Comparison of ENCODE assay signal across 8 cellular contexts in the genomic region with DNA sequence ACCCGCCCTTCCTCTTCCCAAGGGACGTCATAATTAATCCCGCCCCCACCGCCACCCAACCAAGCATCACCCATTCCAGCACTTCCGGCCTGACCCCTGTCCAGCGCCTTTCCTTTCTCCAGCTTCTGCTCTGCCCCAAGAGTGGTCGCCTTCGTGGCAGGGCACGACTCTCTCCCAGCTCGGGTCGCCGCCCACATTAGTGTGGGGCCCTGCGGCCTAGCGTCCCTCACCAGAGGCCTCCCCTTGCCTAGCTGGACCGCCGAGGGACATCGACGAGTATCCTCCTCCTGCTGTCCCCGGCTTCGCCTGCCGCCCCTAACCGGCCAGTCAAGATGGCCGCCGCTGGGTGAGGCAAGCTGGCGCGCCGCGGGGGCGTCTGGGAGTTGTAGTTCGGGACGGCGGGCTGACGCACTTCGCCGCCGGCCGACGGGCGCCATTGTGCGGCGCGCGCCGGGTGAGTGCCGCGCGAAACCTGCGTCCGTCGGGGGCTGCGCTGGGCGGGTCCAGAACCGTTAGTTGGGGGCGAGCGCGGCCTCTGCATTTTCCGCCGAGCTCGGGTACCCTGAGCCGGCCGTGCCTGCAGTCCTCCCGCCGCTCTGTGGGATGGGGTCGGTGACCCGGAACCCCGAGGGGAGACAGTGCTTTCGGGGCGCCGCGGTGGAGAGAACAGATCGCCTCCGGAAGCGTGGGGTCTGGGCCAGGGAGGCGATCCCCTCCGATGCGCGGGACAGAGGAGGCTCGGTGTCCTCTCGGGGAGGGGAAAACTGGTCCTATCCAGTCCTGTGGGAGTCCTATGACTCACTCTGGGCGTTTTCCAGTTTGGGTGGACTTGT. TPM values are rescaled to one million over a fixed set of nuclear protein-coding genes. Genes with fewer than 3 reads are reported as not detected.
DNase-seq lines count a peak whose midpoint lies in the region; ATAC-seq and TF ChIP-seq lines count a peak whose summit lies in the region.

Gene ZNF274 (plus strand): TSS at position 73 of the 833 bp plus-strand sequence. CDS start 905 bp downstream, outside the sequence.

- H3K36me3 ChIP-seq in uterus = no peaks in the 10 kb centered on the region

- peak; percentile 16 to 92 for TF ChIP-seq POLR2A in uterus (IDR thresholded peaks at IDR 0.05)

- intact Hi-C loops in T-helper 2 cell treated with Interferon-gamma antibody and Interleukin-4, amounts not matched to agents 100 ng/mL and 5 ng/mL, for 36 hours (cut with micrococcal nuclease) = loop anchor here (1.0 to 2.0 kb wide), 8 partner anchors 28 to 257 kb away; partner anchors contain the start of genes ERVK3-1, ZNF132, ZNF544 and ZNF584
- intact Hi-C loops in right cardiac atrium (cut with DNase I) (loop anchor here in 1 of 4 donors (5.0 kb wide), 1 partner anchor 396 kb away; no protein-coding TSS in a partner anchor), uterus (cut with DNase I; ENCODE audit: low total_unique reads) (no loop called here)

- under 1% methylated on average over 80 of the region's 80 CpGs for WGBS in right cardiac atrium

- peak within 1 kb of the TSS; percentile 100 for H3K27ac ChIP-seq in right cardiac atrium (ENCODE audit: low read length)
- peak within 1 kb of the TSS; percentile 96 to 98 for H3K27ac ChIP-seq in uterus

- H3K9me3 ChIP-seq in right cardiac atrium (ENCODE audit: control insufficient read depth, low read length) (peaks cover 34% of the 10 kb centered on the region), uterus (peaks cover 0 to 98% of the 10 kb centered on the region in 2 donors)

- H3K4me3 ChIP-seq in right cardiac atrium (ENCODE audit: low read length) (peak within 1 kb of the TSS; percentile 79), uterus (peak within 1 kb of the TSS; percentile 49 to 84)

- H3K27me3 ChIP-seq in right cardiac atrium (ENCODE audit: control insufficient read depth, insufficient read depth) = no peaks in the 10 kb centered on the region
- H3K27me3 ChIP-seq in uterus = no peaks in the 10 kb centered on the region

- no peaks in the 10 kb centered on the region for H3K4me1 ChIP-seq in right cardiac atrium (ENCODE audit: control insufficient read depth, insufficient read depth, low read length)
- no peaks in the 10 kb centered on the region for H3K4me1 ChIP-seq in uterus

- DNase-seq in GM13977 (ENCODE audit: low spot score) (peak; percentile 96), NCI-H1694 (lab: John Stamatoyannopoulos, UW) (peak; percentile 45), anterior cingulate cortex (lab: John Stamatoyannopoulos, UW) (peak in 57 of 58 donors; percentile 6 to 95 (median 82)), right cardiac atrium (peak; percentile 95 to 98 (median 98)), putamen (ENCODE audit: low spot score) (peak; percentile 87), uterus (peak; percentile 89 to 90)

- TF ChIP-seq CTCF in GM13977 (IDR thresholded peaks at IDR 0.05; ENCODE audit: extremely low read depth, insufficient read depth, missing control alignments) (no peak), uterus (IDR thresholded peaks at IDR 0.05) (no peak)

- ATAC-seq in HG02798 (IDR thresholded peaks at IDR 0.05; ENCODE audit: poor library complexity, unreplicated experiment) (peak; percentile 90), right cardiac atrium (peak; percentile 97)

- in situ Hi-C loops in GM13977 (cut with MboI; ENCODE audit: low pct_unique_long_range_greater_than_20kb, low sequenced_read_pairs, unreplicated experiment) = no loop called here

RNA-seq across cellular contexts. Expression of gene ZNF274, which starts in this region (rescaled TPM):
- 19.0 and 20.3 TPM in 2 replicates for total RNA-seq in T-helper 2 cell treated with Interferon-gamma antibody and Interleukin-4, amounts not matched to agents 100 ng/mL and 5 ng/mL, for 36 hours
- total RNA-seq in right cardiac atrium = 10 to 100 TPM; 19.1 to 24.8 (median 22.4) TPM
- 14.4 TPM for polyA plus RNA-seq in right cardiac atrium
- 10 to 100 TPM; 10.8 to 34.3 (median 29.7) TPM for total RNA-seq in uterus

Comparison
In these comparisons a context has a peak if more than half of its experiments do, and no peak if none do; other contexts are left out.
1. Peak in every context shown above with its lines: DNase-seq, ATAC-seq, H3K4me3 ChIP-seq and H3K27ac ChIP-seq.
2. DNase-seq: peak in every context shown above with its lines; median percentile 98 in right cardiac atrium; 96 in GM13977; 90 in uterus; 87 in putamen; 82 in anterior cingulate cortex; 45 in NCI-H1694.